9 cellular contexts compared by ENCODE assay signal in genomic region chr19:1854032-1854541, GRCh38. TPM values are rescaled to one million over a fixed set of nuclear protein-coding genes. Genes with fewer than 3 reads are reported as not detected.
A peak's percentile ranks its signal among the peaks of the same experiment; 100 is the strongest.
DNase-seq lines count a peak whose midpoint lies in the region; ATAC-seq and TF ChIP-seq lines count a peak whose summit lies in the region.
"Had no signal": no experiment of that assay in that cellular context is flagged by ENCODE, and none has a peak within 500 bp of the region (broad histone marks: within the 10 kb centered on the region; RNA-seq: fewer than 3 reads in every experiment).

No MANE protein-coding gene starts in this region.

- H3K4me1 ChIP-seq in BLaER1 treated with 17β-estradiol and CSF1 and Interleukin-3, amounts not matched to agents 10 nM and 100 nM, result peaks cover 72 to 97% (median 91%) of the 10 kb centered on the region in 10 experiments
- H3K4me1 ChIP-seq in Loucy (ENCODE audit: insufficient read depth, low read length, poor library complexity, severe bottlenecking) (peaks cover 18% of the 10 kb centered on the region), neuronal stem cell (ENCODE audit: control insufficient read depth in 2 of 2, insufficient read depth in 1 of 2, low read depth in 1 of 2, low read length in 2 of 2) (peaks cover 28 to 34% of the 10 kb centered on the region in 2 donors)
- peaks cover 64% of the 10 kb centered on the region for H3K4me1 ChIP-seq in effector memory CD4-positive, alpha-beta T cell (ENCODE audit: control insufficient read depth, insufficient read depth, low read length, poor library complexity, severe bottlenecking)

- H3K14ac ChIP-seq in neuronal stem cell (ENCODE audit: low read length), result no peak overlapping the region

- peak overlapping the region; percentile 98 for H2AK5ac ChIP-seq in neuronal stem cell (ENCODE audit: low read depth, low read length)

- no peak overlapping the region for H3K4ac ChIP-seq in neuronal stem cell (ENCODE audit: low read length)

- no peak for DNase-seq in effector memory CD4-positive, alpha-beta T cell
- no peak for DNase-seq in neuronal stem cell (ENCODE audit: low spot score)
- DNase-seq in NCI-H1694 treated with DMSO at 0.1 percent for 48 hours (lab: John Stamatoyannopoulos, UW), result no peak
- DNase-seq in activated CD8-positive, alpha-beta memory T cell treated with anti-CD3 and anti-CD28 coated beads, Interleukin-2, amount 50 U/mL, for 4 hours, result no peak
- no peak for DNase-seq in NCI-H510A treated with DMSO at 0.1 percent for 48 hours (lab: John Stamatoyannopoulos, UW)
- DNase-seq: NCI-H1092 treated with DMSO at 0.1 percent for 48 hours had no signal

- peak overlapping the region; percentile 64 to 99 (median 96); a peak in 21 of 22 replicates for H3K27ac ChIP-seq in BLaER1 treated with 17β-estradiol and CSF1 and Interleukin-3, amounts not matched to agents 10 nM and 100 nM
- H3K27ac ChIP-seq in effector memory CD4-positive, alpha-beta T cell (ENCODE audit: insufficient read depth, low read length, poor library complexity, severe bottlenecking), result peak overlapping the region; percentile 12
- H3K27ac ChIP-seq in neuronal stem cell (replicated peaks; ENCODE audit: low read length), result no peak overlapping the region

- H3K9me3 ChIP-seq in BLaER1 treated with 17β-estradiol and CSF1 and Interleukin-3, amounts not matched to agents 10 nM and 100 nM (replicated peaks in 1 of 11), result no peaks in the 10 kb centered on the region
- no peaks in the 10 kb centered on the region for H3K9me3 ChIP-seq in Loucy (ENCODE audit: insufficient read depth, low read depth, low read length)
- H3K9me3 ChIP-seq in effector memory CD4-positive, alpha-beta T cell (ENCODE audit: control insufficient read depth, low read length), result no peaks in the 10 kb centered on the region
- no peaks in the 10 kb centered on the region for H3K9me3 ChIP-seq in neuronal stem cell (replicated peaks in 1 of 2; ENCODE audit: control insufficient read depth in 2 of 2, insufficient read depth in 1 of 2, low read depth in 1 of 2, low read length in 2 of 2)

- no peak overlapping the region for H2AFZ ChIP-seq in Loucy (ENCODE audit: low read length)
- no peak overlapping the region for H2AFZ ChIP-seq in neuronal stem cell (ENCODE audit: low read length)

- peak overlapping the region; percentile 98 to 100 (median 99) for H3K4me2 ChIP-seq in BLaER1 treated with 17β-estradiol and CSF1 and Interleukin-3, amounts not matched to agents 10 nM and 100 nM
- H3K4me2 ChIP-seq in Loucy (ENCODE audit: low read depth, low read length, poor library complexity, severe bottlenecking) (no peak overlapping the region), neuronal stem cell (ENCODE audit: insufficient read depth, low read length, poor library complexity, severe bottlenecking) (no peak overlapping the region)

- peaks cover 15 to 99% (median 59%) of the 10 kb centered on the region in 11 experiments for H4K20me1 ChIP-seq in BLaER1 treated with 17β-estradiol and CSF1 and Interleukin-3, amounts not matched to agents 10 nM and 100 nM
- H4K20me1 ChIP-seq in Loucy (ENCODE audit: insufficient read depth, low read length, poor library complexity, severe bottlenecking), result peaks cover 35% of the 10 kb centered on the region

- no peaks in the 10 kb centered on the region for H3K27me3 ChIP-seq in BLaER1 treated with 17β-estradiol and CSF1 and Interleukin-3, amounts not matched to agents 10 nM and 100 nM
- H3K27me3 ChIP-seq in Loucy (ENCODE audit: insufficient read depth, low read length, poor library complexity, severe bottlenecking), result no peaks in the 10 kb centered on the region
- H3K27me3 ChIP-seq in effector memory CD4-positive, alpha-beta T cell (replicated peaks; ENCODE audit: control insufficient read depth, insufficient read depth, low read length, poor library complexity, severe bottlenecking), result no peaks in the 10 kb centered on the region
- peaks cover 0 to 30% (median 0%) of the 10 kb centered on the region in 3 experiments for H3K27me3 ChIP-seq in neuronal stem cell (ENCODE audit: control insufficient read depth in 3 of 3, insufficient read depth in 3 of 3, low read depth in 1 of 3, low read length in 3 of 3)

- H2BK120ac ChIP-seq in neuronal stem cell (ENCODE audit: low read depth, low read length), result no peak overlapping the region

- TF ChIP-seq CTCF in Loucy (conservative IDR thresholded peaks at IDR 0.05; ENCODE audit: low read length), result no peak

- peak overlapping the region; percentile 44 to 100 (median 58) for H3K4me3 ChIP-seq in BLaER1 treated with 17β-estradiol and CSF1 and Interleukin-3, amounts not matched to agents 10 nM and 100 nM
- no peak overlapping the region for H3K4me3 ChIP-seq in Loucy (ENCODE audit: low read length, poor library complexity, severe bottlenecking)
- no peak overlapping the region for H3K4me3 ChIP-seq in effector memory CD4-positive, alpha-beta T cell (ENCODE audit: insufficient read depth, low read depth, low read length, poor library complexity, severe bottlenecking)
- no peak overlapping the region for H3K4me3 ChIP-seq in neuronal stem cell (ENCODE audit: low read length in 2 of 2)

- H3K36me3 ChIP-seq in BLaER1 treated with 17β-estradiol and CSF1 and Interleukin-3, amounts not matched to agents 10 nM and 100 nM, result peaks cover 0 to 17% (median 7%) of the 10 kb centered on the region in 11 experiments; a peak in 14 of 22 replicates
- H3K36me3 ChIP-seq in Loucy (ENCODE audit: insufficient read depth, low read length), result no peaks in the 10 kb centered on the region
- H3K36me3 ChIP-seq in effector memory CD4-positive, alpha-beta T cell (ENCODE audit: control insufficient read depth, insufficient read depth, low read length), result no peaks in the 10 kb centered on the region
- no peaks in the 10 kb centered on the region for H3K36me3 ChIP-seq in neuronal stem cell (replicated peaks in 1 of 2; ENCODE audit: control insufficient read depth in 2 of 2, insufficient read depth in 2 of 2, low read length in 2 of 2)

- H3F3A ChIP-seq in Loucy (ENCODE audit: low read depth), result no peaks in the 10 kb centered on the region

- no peak overlapping the region for H4K8ac ChIP-seq in neuronal stem cell (ENCODE audit: low read depth, low read length)

- peak overlapping the region; percentile 53 for H2BK5ac ChIP-seq in neuronal stem cell (ENCODE audit: low read length)

- no peaks in the 10 kb centered on the region for H3K9me2 ChIP-seq in Loucy (replicated peaks; ENCODE audit: low read depth, low read length)

- H3K79me1 ChIP-seq in neuronal stem cell (ENCODE audit: low read depth, low read length), result peaks cover 15% of the 10 kb centered on the region

- H2BK12ac ChIP-seq in neuronal stem cell (ENCODE audit: low read length), result peak overlapping the region; percentile 88

- no CpG with 5 or more reads among the region's 16 CpGs for WGBS in neuronal stem cell (ENCODE audit: extremely low coverage in 2 of 2, insufficient read length in 2 of 2, insufficient replicate concordance in 1 of 2), 2 donors

- H3K18ac ChIP-seq in neuronal stem cell (ENCODE audit: low read length), result peak overlapping the region; percentile 94

- peak overlapping the region; percentile 96 for H2BK15ac ChIP-seq in neuronal stem cell (ENCODE audit: low read length)

- ATAC-seq in GM18502 (IDR thresholded peaks at IDR 0.05; ENCODE audit: poor library complexity, unreplicated experiment), result no peak

- peaks cover 57% of the 10 kb centered on the region for H3K79me2 ChIP-seq in Loucy (ENCODE audit: insufficient read depth, low read length)

- peak overlapping the region; percentile 73 to 98 (median 88) for H3K9ac ChIP-seq in BLaER1 treated with 17β-estradiol and CSF1 and Interleukin-3, amounts not matched to agents 10 nM and 100 nM
- H3K9ac ChIP-seq in Loucy (ENCODE audit: low read depth, low read length, poor library complexity, severe bottlenecking), result peak overlapping the region; percentile 75
- H3K9ac ChIP-seq in neuronal stem cell (ENCODE audit: low read depth, low read length, poor library complexity), result no peak overlapping the region

- H4K91ac ChIP-seq in neuronal stem cell (ENCODE audit: low read depth, low read length, poor library complexity), result no peak overlapping the region

- peak overlapping the region; percentile 65 for H3K23ac ChIP-seq in neuronal stem cell (ENCODE audit: low read depth, low read length, poor library complexity)

RNA-seq across cellular contexts. Expression of gene REXO1, which starts 5.8 kb away (rescaled TPM):
- 15.0 TPM for polyA plus RNA-seq in neuronal stem cell (2013, experiment 1 of 2)
- 16.5 TPM for polyA plus RNA-seq in neuronal stem cell (2013, experiment 2 of 2)

RNA-seq across cellular contexts. Expression of gene KLF16, which starts 9.3 kb away (rescaled TPM):
- 12.8 TPM for polyA plus RNA-seq in neuronal stem cell (2013, experiment 1 of 2)
- 12.5 TPM for polyA plus RNA-seq in neuronal stem cell (2013, experiment 2 of 2)

RNA-seq across cellular contexts. Expression of gene ABHD17A, which starts 31.2 kb away (rescaled TPM):
- polyA plus RNA-seq in neuronal stem cell (2013, experiment 1 of 2), result 44.4 TPM
- 44.1 TPM for polyA plus RNA-seq in neuronal stem cell (2013, experiment 2 of 2)

RNA-seq across cellular contexts. Expression of gene ATP8B3, which starts 42.0 kb away (rescaled TPM):
- 0.79 TPM for polyA plus RNA-seq in neuronal stem cell (2013, experiment 1 of 2)
- polyA plus RNA-seq in neuronal stem cell (2013, experiment 2 of 2), result 0.80 TPM

RNA-seq across cellular contexts. Expression of gene ADAT3, which starts 51.1 kb away (rescaled TPM):
- 4.4 TPM for polyA plus RNA-seq in neuronal stem cell (2013, experiment 1 of 2)
- 3.8 TPM for polyA plus RNA-seq in neuronal stem cell (2013, experiment 2 of 2)

Comparison
In these comparisons a context has a peak if more than half of its experiments do, and no peak if none do; other contexts are left out.
1. H3K4me2 ChIP-seq: peak in BLaER1 treated with 17β-estradiol and CSF1 and Interleukin-3, amounts not matched to agents 10 nM and 100 nM (11 of 11); none in Loucy (single experiment) and neuronal stem cell (single experiment).
2. H3K4me3 ChIP-seq: peak in BLaER1 treated with 17β-estradiol and CSF1 and Interleukin-3, amounts not matched to agents 10 nM and 100 nM (10 of 10); none in Loucy (single experiment), effector memory CD4-positive, alpha-beta T cell (single experiment) and neuronal stem cell (0 of 2).